In genomic region chr9:92507496-92507895, GRCh38 we compare ENCODE assay signal across 17 cellular contexts. TPM values are rescaled to one million over a fixed set of nuclear protein-coding genes. Genes with fewer than 3 reads are reported as not detected.
DNase-seq lines count a peak whose midpoint lies in the region; ATAC-seq and TF ChIP-seq lines count a peak whose summit lies in the region.
"Had no signal": no experiment of that assay in that cellular context is flagged by ENCODE, and none has a peak within 500 bp of the region (broad histone marks: within the 10 kb centered on the region; RNA-seq: fewer than 3 reads in every experiment).

No MANE protein-coding gene starts in this region.

- H3K4me3 ChIP-seq in heart right ventricle (no peak overlapping the region), dorsolateral prefrontal cortex (no peak overlapping the region), osteoblast (ENCODE audit: insufficient read depth, low read length) (no peak overlapping the region), aorta (ENCODE audit: low read length in 2 of 2) (no peak overlapping the region)

- H3K27ac ChIP-seq in heart right ventricle (peak overlapping the region in 8 of 10 donors; percentile 2 to 72 (median 37)), dorsolateral prefrontal cortex (peak overlapping the region in 33 of 59 donors; percentile 7 to 75 (median 39)), osteoblast (ENCODE audit: low read depth, low read length) (peak overlapping the region; percentile 84), aorta (ENCODE audit: low read depth in 1 of 2, low read length in 2 of 2) (peak overlapping the region; percentile 58 to 99)

- no peaks in the 10 kb centered on the region for H4K20me1 ChIP-seq in osteoblast (ENCODE audit: insufficient read depth, low read length)

- TF ChIP-seq CTCF in heart right ventricle (IDR thresholded peaks at IDR 0.05) (no peak), dorsolateral prefrontal cortex (IDR thresholded peaks at IDR 0.05 in 54 of 56, conservative IDR thresholded peaks at IDR 0.05 in 2 of 56; ENCODE audit: low read depth in 1 of 56, partially characterized antibody in 56 of 56) (no peak), osteoblast (IDR thresholded peaks at IDR 0.05; ENCODE audit: extremely low read depth, low read depth, low read length) (no peak)

- WGBS in heart right ventricle, 2 donors: 57 to 61% methylated on average over 4 of the region's 4 CpGs
- WGBS in aorta, 2 donors: 66 to 71% methylated on average over 4 of the region's 4 CpGs

- H3K4me1 ChIP-seq in heart right ventricle (peaks cover 7 to 54% (median 37%) of the 10 kb centered on the region in 9 donors), osteoblast (ENCODE audit: insufficient read depth, low read length) (peaks cover 40% of the 10 kb centered on the region), aorta (ENCODE audit: control insufficient read depth in 1 of 2, insufficient read depth in 2 of 2, low read length in 2 of 2) (peaks cover 4 to 6% of the 10 kb centered on the region in 2 donors)

- H3K9me3 ChIP-seq in heart right ventricle (no peaks in the 10 kb centered on the region), osteoblast (ENCODE audit: low read depth, low read length) (no peaks in the 10 kb centered on the region), aorta (ENCODE audit: control insufficient read depth, low read length) (no peaks in the 10 kb centered on the region)

- H3K27me3 ChIP-seq in heart right ventricle: no peaks in the 10 kb centered on the region
- H3K27me3 ChIP-seq in dorsolateral prefrontal cortex: no peaks in the 10 kb centered on the region
- no peaks in the 10 kb centered on the region for H3K27me3 ChIP-seq in osteoblast (ENCODE audit: insufficient read depth, low read length)
- no peaks in the 10 kb centered on the region for H3K27me3 ChIP-seq in aorta (ENCODE audit: control insufficient read depth in 1 of 2, insufficient read depth in 2 of 2, low read length in 1 of 2)

- no peak overlapping the region for H3K4me2 ChIP-seq in osteoblast (ENCODE audit: insufficient read depth, low read length)

- H3K36me3 ChIP-seq in heart right ventricle (peaks cover 0 to 4% (median 0%) of the 10 kb centered on the region in 9 donors), osteoblast (ENCODE audit: insufficient read depth, low read length) (no peaks in the 10 kb centered on the region), aorta (ENCODE audit: control insufficient read depth in 1 of 2, insufficient read depth in 2 of 2, low read length in 1 of 2) (no peaks in the 10 kb centered on the region)

- intact Hi-C loops in heart right ventricle (cut with DNase I) (loop anchor here in 4 of 10 donors (5.0 to 10.0 kb wide), 4 partner anchors 87 to 127 kb away; no protein-coding TSS in a partner anchor), cardiac septum (cut with DNase I) (no loop called here), dorsolateral prefrontal cortex (cut with DNase I) (no loop called here), aorta (cut with DNase I) (loop anchor here in 1 of 2 donors (10.0 kb wide), 1 partner anchor 127 kb away; no protein-coding TSS in a partner anchor)

- DNase-seq in heart right ventricle (no peak), cardiac septum (ENCODE audit: low spot score) (no peak), dorsolateral prefrontal cortex (no peak), osteoblast (ENCODE audit: insufficient read length, low spot score, missing footprints) (no peak), aorta (no peak), NCI-H510A (lab: John Stamatoyannopoulos, UW) (no peak), NOMO-1 (lab: John Stamatoyannopoulos, UW; ENCODE audit: unreplicated experiment in 2 of 2) (no peak), retina (no peak)
- DNase-seq: activated CD8-positive, alpha-beta T cell treated with anti-CD3 and anti-CD28 coated beads for 36 hours; amygdala; CD4-positive, alpha-beta T cell; DND-41; hypothalamus; left cardiac atrium; SW 1271 had no signal

- H2AFZ ChIP-seq in osteoblast (ENCODE audit: low read length): peak overlapping the region; percentile 47

- ATAC-seq in heart right ventricle: peak in 1 of 8 donors; percentile 19
- no peak for ATAC-seq in aorta (ENCODE audit: low FRiP score)
- ATAC-seq: activated CD8-positive, alpha-beta T cell treated with anti-CD3 and anti-CD28 coated beads for 36 hours had no signal

- H3K79me2 ChIP-seq in osteoblast (ENCODE audit: insufficient read depth, low read length): no peaks in the 10 kb centered on the region

RNA-seq across cellular contexts. Expression of gene ASPN, which starts 25.2 kb away (rescaled TPM):
- total RNA-seq in heart right ventricle (10 to 100 TPM in 8 of 10 donors, 1 to 10 TPM in 2; 2.3 to 29.6 (median 19.4) TPM), cardiac septum (30.3 TPM), dorsolateral prefrontal cortex (1 to 10 TPM in 24 of 120 experiments, under 1 TPM in 87, not detected in 9; 0.20 to 4.5 (median 0.60) TPM), osteoblast (1.1 and 1.2 TPM in 2 replicates), aorta (100 to 1,000 TPM in 1 of 2 donors, 10 to 100 TPM in 1; 79.8 to 113 TPM)
- polyA plus RNA-seq in heart right ventricle (10 to 100 TPM in 1 of 2 donors, 1 to 10 TPM in 1; 3.2 to 11.4 TPM), aorta (100 to 1,000 TPM in 1 of 2 donors, 10 to 100 TPM in 1; 82.1 to 227 TPM)
- total RNA-seq: activated CD8-positive, alpha-beta T cell treated with anti-CD3 and anti-CD28 coated beads for 36 hours; CD4-positive, alpha-beta T cell; HT-29; progenitor cell of endocrine pancreas had no signal

RNA-seq across cellular contexts. Expression of gene ECM2, which starts 28.3 kb away (rescaled TPM):
- total RNA-seq in heart right ventricle (10 to 100 TPM in 3 of 10 donors, 1 to 10 TPM in 7; 4.2 to 14.9 (median 9.2) TPM), cardiac septum (8.0 TPM), dorsolateral prefrontal cortex (10 to 100 TPM in 3 of 120 experiments, 1 to 10 TPM in 115, under 1 TPM in 2; 0.57 to 17.8 (median 3.4) TPM), osteoblast (55.4 and 62.2 TPM in 2 replicates), aorta (10 to 100 TPM; 54.6 to 65.6 TPM)
- polyA plus RNA-seq in heart right ventricle (1 to 10 TPM; 2.1 to 8.0 TPM), aorta (100 to 1,000 TPM in 1 of 2 donors, 10 to 100 TPM in 1; 47.8 to 102 TPM)
- total RNA-seq: activated CD8-positive, alpha-beta T cell treated with anti-CD3 and anti-CD28 coated beads for 36 hours; CD4-positive, alpha-beta T cell; HT-29 had no signal
